ENCODE assay signal across 37 cellular contexts in the genomic region with DNA sequence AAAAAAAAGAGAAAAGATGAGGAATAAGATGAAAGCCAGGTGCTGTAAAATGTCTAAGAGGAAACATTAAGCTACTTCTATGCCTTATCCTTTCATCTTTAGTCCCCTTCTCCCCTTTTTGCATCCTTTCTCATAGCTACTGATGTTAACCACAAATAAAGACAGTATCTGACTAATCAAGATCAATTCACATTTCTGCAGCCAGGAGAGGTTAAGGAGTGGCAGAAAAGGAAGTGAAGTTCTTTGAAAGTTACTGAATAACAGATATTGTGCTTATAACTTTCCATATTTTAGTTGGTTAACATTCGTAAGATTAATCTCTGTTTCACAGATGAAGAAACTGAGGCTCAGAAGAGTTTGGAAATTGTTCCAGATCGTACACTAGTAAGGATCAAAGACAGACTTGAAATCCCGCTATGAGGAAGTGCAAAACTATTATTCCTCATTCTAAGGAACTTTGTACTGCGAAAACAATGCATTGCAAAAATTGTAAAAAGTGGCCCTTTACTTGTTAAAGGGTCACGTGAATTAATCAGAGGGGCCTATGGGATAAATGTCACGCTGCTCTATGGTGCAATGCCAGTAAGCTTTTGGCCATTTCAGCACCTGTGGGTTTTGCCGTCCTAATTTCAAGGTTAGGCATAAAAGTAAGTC.
"Had no signal": no experiment of that assay in that cellular context is flagged by ENCODE, and none has a peak within 500 bp of the region (broad histone marks: within the 10 kb centered on the region; RNA-seq: fewer than 3 reads in every experiment).

No MANE protein-coding gene starts in this region.

- H3K27ac ChIP-seq: ascending aorta, breast epithelium, cardiac muscle cell, esophagus muscularis mucosa, foreskin keratinocyte, gastrocnemius medialis, WERI-Rb-1 had no signal

- H3K4me1 ChIP-seq: ascending aorta, breast epithelium, esophagus muscularis mucosa, foreskin keratinocyte, gastrocnemius medialis had no signal

- DNase-seq: activated B cell treated with CpG ODN at 0.5 μM for 24 hours; activated CD4-positive, alpha-beta memory T cell treated with anti-CD3 and anti-CD28 coated beads for 36 hours; activated CD4-positive, alpha-beta T cell treated with anti-CD3 and anti-CD28 coated beads for 36 hours; activated CD4-positive, alpha-beta T cell treated with anti-CD3 and anti-CD28 coated beads, Interleukin-2, amount 10 ng/mL, durations not matched to agents 24 days and 14 days; activated CD8-positive, alpha-beta memory T cell treated with anti-CD3 and anti-CD28 coated beads, Interleukin-2, amount 10 ng/mL, durations not matched to agents 7 days and 5 days; activated CD8-positive, alpha-beta memory T cell treated with anti-CD3 and anti-CD28 coated beads, Interleukin-2, amount 50 U/mL, for 4 hours; activated CD8-positive, alpha-beta T cell treated with anti-CD3 and anti-CD28 coated beads, Interleukin-2, amount 10 ng/mL, durations not matched to agents 7 days and 5 days; activated gamma-delta T cell; activated naive CD4-positive, alpha-beta T cell; activated naive CD4-positive, alpha-beta T cell treated with anti-CD3 and anti-CD28 coated beads, Interleukin-2, amount 10 ng/mL, durations not matched to agents 7 days and 5 days; activated naive CD8-positive, alpha-beta T cell treated with anti-CD3 and anti-CD28 coated beads, Interleukin-2, amount 10 ng/mL, durations not matched to agents 7 days and 5 days; activated T-cell treated with anti-CD3 and anti-CD28 coated beads, Interleukin-2, amount 50 U/mL, for 1 hour; activated T-cell treated with anti-CD3 and anti-CD28 coated beads, Interleukin-2, amount 50 U/mL, for 48 hours; central memory CD4-positive, alpha-beta T cell; cerebellar nuclear complex; cortex of kidney; dermis blood vessel endothelial cell; effector CD4-positive, alpha-beta T cell; effector memory CD8-positive, alpha-beta T cell; erythroblast; foreskin keratinocyte; gastrocnemius medialis; glutamatergic neuron; T-helper 1 cell; T-helper 17 cell; T1000; WERI-Rb-1 had no signal

- H3K4me3 Mint-ChIP-seq: activated B cell treated with CpG ODN at 0.5 μM for 24 hours; activated CD4-positive, alpha-beta memory T cell treated with anti-CD3 and anti-CD28 coated beads for 36 hours; activated CD4-positive, alpha-beta T cell treated with anti-CD3 and anti-CD28 coated beads for 36 hours; activated CD4-positive, alpha-beta T cell treated with anti-CD3 and anti-CD28 coated beads, Interleukin-2, amount 10 ng/mL, durations not matched to agents 24 days and 14 days; activated CD8-positive, alpha-beta memory T cell treated with anti-CD3 and anti-CD28 coated beads, Interleukin-2, amount 10 ng/mL, durations not matched to agents 7 days and 5 days; activated CD8-positive, alpha-beta T cell treated with anti-CD3 and anti-CD28 coated beads, Interleukin-2, amount 10 ng/mL, durations not matched to agents 7 days and 5 days; activated naive CD4-positive, alpha-beta T cell treated with anti-CD3 and anti-CD28 coated beads, Interleukin-2, amount 10 ng/mL, durations not matched to agents 7 days and 5 days; activated naive CD8-positive, alpha-beta T cell treated with anti-CD3 and anti-CD28 coated beads, Interleukin-2, amount 10 ng/mL, durations not matched to agents 7 days and 5 days; activated T-helper 1 cell treated with anti-CD3 and anti-CD28 coated beads, Interleukin-12 subunit alpha, Interleukin-12 subunit beta, Interleukin-2, Interleukin-4 antibody, amounts not matched to agents 30 ng/mL and 10 ng/mL and 1 ng/mL, durations not matched to agents 14 hours and 24 hours and 36 hours; brain; effector memory CD8-positive, alpha-beta T cell; T-helper 17 cell; T-helper 2 cell treated with Interferon-gamma antibody and Interleukin-4, amounts not matched to agents 5 μg/mL and 100 μg/mL, for 36 hours had no signal

- H3K27me3 ChIP-seq: ascending aorta, breast epithelium, cardiac muscle cell, esophagus muscularis mucosa, foreskin keratinocyte, gastrocnemius medialis had no signal

- H3K4me3 ChIP-seq: ascending aorta, breast epithelium, cardiac muscle cell, esophagus muscularis mucosa, gastrocnemius medialis had no signal

- H3K36me3 Mint-ChIP-seq: activated CD4-positive, alpha-beta memory T cell treated with anti-CD3 and anti-CD28 coated beads for 36 hours; activated CD8-positive, alpha-beta memory T cell treated with anti-CD3 and anti-CD28 coated beads, Interleukin-2, amount 10 ng/mL, durations not matched to agents 7 days and 5 days; activated naive CD4-positive, alpha-beta T cell treated with anti-CD3 and anti-CD28 coated beads, Interleukin-2, amount 10 ng/mL, durations not matched to agents 7 days and 5 days; activated naive CD4-positive, alpha-beta T cell treated with anti-CD3 and anti-CD28 coated beads, Interleukin-2, amount 50 U/mL, for 72 hours; activated naive CD8-positive, alpha-beta T cell treated with anti-CD3 and anti-CD28 coated beads, Interleukin-2, amount 10 ng/mL, durations not matched to agents 7 days and 5 days; brain had no signal

- H3K4me1 Mint-ChIP-seq: activated B cell treated with CpG ODN at 0.5 μM for 24 hours; activated CD4-positive, alpha-beta T cell treated with anti-CD3 and anti-CD28 coated beads for 36 hours; activated CD4-positive, alpha-beta T cell treated with anti-CD3 and anti-CD28 coated beads, Interleukin-2, amount 10 ng/mL, durations not matched to agents 24 days and 14 days; activated CD8-positive, alpha-beta memory T cell treated with anti-CD3 and anti-CD28 coated beads, Interleukin-2, amount 10 ng/mL, durations not matched to agents 7 days and 5 days; activated naive CD4-positive, alpha-beta T cell treated with anti-CD3 and anti-CD28 coated beads, Interleukin-2, amount 10 ng/mL, durations not matched to agents 7 days and 5 days; activated naive CD8-positive, alpha-beta T cell treated with anti-CD3 and anti-CD28 coated beads, Interleukin-2, amount 10 ng/mL, durations not matched to agents 7 days and 5 days; brain; T-helper 17 cell had no signal

- ATAC-seq: activated CD4-positive, alpha-beta T cell treated with anti-CD3 and anti-CD28 coated beads for 36 hours; activated CD4-positive, CD25-positive, alpha-beta regulatory T cell treated with anti-CD3 and anti-CD28 coated beads, Interleukin-2, amount 50 U/mL, for 24 hours; activated CD8-positive, alpha-beta memory T cell treated with anti-CD3 and anti-CD28 coated beads, Interleukin-2, amount 10 ng/mL, durations not matched to agents 7 days and 5 days; activated CD8-positive, alpha-beta T cell treated with anti-CD3 and anti-CD28 coated beads, Interleukin-2, amount 10 ng/mL, durations not matched to agents 7 days and 5 days; activated naive CD4-positive, alpha-beta T cell treated with anti-CD3 and anti-CD28 coated beads, Interleukin-2, amount 50 U/mL, for 72 hours; effector memory CD8-positive, alpha-beta T cell; foreskin keratinocyte; gastrocnemius medialis; T-helper 17 cell had no signal

- H3K36me3 ChIP-seq: ascending aorta, breast epithelium, cardiac muscle cell, esophagus muscularis mucosa, gastrocnemius medialis, WERI-Rb-1 had no signal

- H3K9me3 ChIP-seq: ascending aorta, breast epithelium, esophagus muscularis mucosa, gastrocnemius medialis had no signal

- H3K9me3 Mint-ChIP-seq: activated B cell treated with CpG ODN at 0.5 μM for 24 hours; activated CD4-positive, alpha-beta T cell treated with anti-CD3 and anti-CD28 coated beads, Interleukin-2, amount 10 ng/mL, durations not matched to agents 24 days and 14 days; activated naive CD8-positive, alpha-beta T cell treated with anti-CD3 and anti-CD28 coated beads, Interleukin-2, amount 10 ng/mL, durations not matched to agents 7 days and 5 days had no signal

- H3K27ac Mint-ChIP-seq: activated B cell treated with CpG ODN at 0.5 μM for 24 hours; activated CD4-positive, alpha-beta memory T cell treated with anti-CD3 and anti-CD28 coated beads for 36 hours; activated CD4-positive, alpha-beta T cell treated with anti-CD3 and anti-CD28 coated beads for 36 hours; activated CD4-positive, alpha-beta T cell treated with anti-CD3 and anti-CD28 coated beads, Interleukin-2, amount 10 ng/mL, durations not matched to agents 24 days and 14 days; activated CD8-positive, alpha-beta memory T cell treated with anti-CD3 and anti-CD28 coated beads, Interleukin-2, amount 10 ng/mL, durations not matched to agents 7 days and 5 days; activated CD8-positive, alpha-beta T cell treated with anti-CD3 and anti-CD28 coated beads, Interleukin-2, amount 10 ng/mL, durations not matched to agents 7 days and 5 days; activated naive CD4-positive, alpha-beta T cell treated with anti-CD3 and anti-CD28 coated beads, Interleukin-2, amount 10 ng/mL, durations not matched to agents 7 days and 5 days; activated naive CD4-positive, alpha-beta T cell treated with anti-CD3 and anti-CD28 coated beads, Interleukin-2, amount 50 U/mL, for 72 hours; activated naive CD8-positive, alpha-beta T cell treated with anti-CD3 and anti-CD28 coated beads, Interleukin-2, amount 10 ng/mL, durations not matched to agents 7 days and 5 days; activated T-helper 1 cell treated with anti-CD3 and anti-CD28 coated beads, Interleukin-12 subunit alpha, Interleukin-12 subunit beta, Interleukin-2, Interleukin-4 antibody, amounts not matched to agents 30 ng/mL and 10 ng/mL and 1 ng/mL, durations not matched to agents 14 hours and 24 hours and 36 hours; activated T-helper 2 cell treated with anti-CD3 and anti-CD28 coated beads, Interferon-gamma antibody, Interleukin-2, Interleukin-4, amounts not matched to agents 10 μg/mL and 5 μg/mL and 100 μg/mL, durations not matched to agents 14 hours and 24 hours and 36 hours; brain; effector memory CD8-positive, alpha-beta T cell; T-helper 17 cell; T-helper 2 cell treated with Interferon-gamma antibody and Interleukin-4, amounts not matched to agents 5 μg/mL and 100 μg/mL, for 36 hours had no signal

- H3K27me3 Mint-ChIP-seq: activated B cell treated with CpG ODN at 0.5 μM for 24 hours; activated CD4-positive, alpha-beta memory T cell treated with anti-CD3 and anti-CD28 coated beads for 36 hours; activated CD4-positive, alpha-beta T cell treated with anti-CD3 and anti-CD28 coated beads for 36 hours; activated CD4-positive, alpha-beta T cell treated with anti-CD3 and anti-CD28 coated beads, Interleukin-2, amount 10 ng/mL, durations not matched to agents 24 days and 14 days; activated CD8-positive, alpha-beta memory T cell treated with anti-CD3 and anti-CD28 coated beads, Interleukin-2, amount 10 ng/mL, durations not matched to agents 7 days and 5 days; activated naive CD4-positive, alpha-beta T cell treated with anti-CD3 and anti-CD28 coated beads, Interleukin-2, amount 10 ng/mL, durations not matched to agents 7 days and 5 days; activated naive CD8-positive, alpha-beta T cell treated with anti-CD3 and anti-CD28 coated beads, Interleukin-2, amount 10 ng/mL, durations not matched to agents 7 days and 5 days; effector memory CD8-positive, alpha-beta T cell; T-helper 17 cell had no signal
